8 cellular contexts compared by ENCODE assay signal in the genomic region with DNA sequence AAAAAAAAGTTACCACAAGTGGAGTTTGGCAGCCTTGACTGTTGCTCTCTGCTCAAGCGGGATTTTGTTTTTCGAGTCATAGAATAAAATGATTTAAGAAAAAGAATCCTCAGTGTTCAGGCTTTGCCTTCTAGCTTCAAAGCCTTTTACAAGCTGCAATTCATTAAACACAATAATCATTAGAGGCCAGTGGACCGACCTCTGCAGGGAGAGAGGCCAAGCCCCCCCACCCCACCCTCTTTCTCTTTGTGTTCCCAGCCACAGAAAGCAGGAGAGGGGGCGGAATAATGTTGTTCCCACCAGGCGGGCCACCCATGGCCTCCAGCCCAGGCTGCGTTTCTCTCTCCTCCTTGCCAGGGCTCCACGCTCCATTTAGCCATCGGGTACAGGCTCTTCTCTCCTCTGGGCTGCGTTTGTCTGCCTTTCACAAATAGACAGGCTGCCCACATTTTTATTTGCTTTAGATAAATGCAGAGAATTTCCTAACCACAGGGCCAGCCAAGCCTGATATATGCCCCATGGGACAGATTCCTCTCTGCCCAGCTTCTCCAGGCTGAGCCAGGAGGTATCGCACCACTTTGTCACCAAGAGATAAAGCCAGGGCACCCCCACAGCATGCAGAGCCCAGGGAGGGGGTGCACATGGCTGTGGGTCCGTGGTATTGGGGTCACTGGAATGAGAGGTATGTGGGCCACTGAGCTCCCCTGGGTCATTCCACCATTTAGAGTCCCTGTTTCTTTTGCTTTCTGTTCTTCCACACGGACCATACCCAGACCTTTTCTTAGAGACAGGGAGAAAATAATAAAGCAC.
DNase-seq lines count a peak whose midpoint lies in the region; ATAC-seq lines count a peak whose summit lies in the region.

No MANE protein-coding gene starts in this region.

- H3K4me3 Mint-ChIP-seq in activated CD4-positive, alpha-beta T cell treated with anti-CD3 and anti-CD28 coated beads, Interleukin-2, amount 10 ng/mL, durations not matched to agents 24 days and 14 days = no peak overlapping the region

- H3K27me3 Mint-ChIP-seq in activated CD4-positive, alpha-beta T cell treated with anti-CD3 and anti-CD28 coated beads, Interleukin-2, amount 10 ng/mL, durations not matched to agents 24 days and 14 days = peaks cover 22% of the 10 kb centered on the region

- H3K9me3 Mint-ChIP-seq in activated CD4-positive, alpha-beta T cell treated with anti-CD3 and anti-CD28 coated beads, Interleukin-2, amount 10 ng/mL, durations not matched to agents 24 days and 14 days = no peaks in the 10 kb centered on the region

- no peak for ATAC-seq in GM19397 (IDR thresholded peaks at IDR 0.05; ENCODE audit: unreplicated experiment)

- intact Hi-C loops in activated CD4-positive, alpha-beta T cell treated with anti-CD3 and anti-CD28 coated beads, Interleukin-2, amount 10 ng/mL, durations not matched to agents 24 days and 14 days (cut with micrococcal nuclease) = loop anchor here (10.0 kb wide), 1 partner anchor 250 kb away; no protein-coding TSS in a partner anchor

- peak overlapping the region; percentile 20 for H3K27ac ChIP-seq in substantia nigra (ENCODE audit: low read depth, low read length, poor library complexity, severe bottlenecking)

- H3K36me3 Mint-ChIP-seq in activated CD4-positive, alpha-beta T cell treated with anti-CD3 and anti-CD28 coated beads, Interleukin-2, amount 10 ng/mL, durations not matched to agents 24 days and 14 days (ENCODE audit: low read depth) = no peaks in the 10 kb centered on the region

- DNase-seq in HuH-7 (ENCODE audit: low spot score) (peak; percentile 36), amygdala (lab: John Stamatoyannopoulos, UW) (peak in 49 of 56 donors; percentile 5 to 84 (median 50)), inferior parietal cortex (ENCODE audit: extremely low spot score) (peak; percentile 64), substantia nigra (lab: John Stamatoyannopoulos, UW) (peak in 45 of 49 donors; percentile 2 to 79 (median 47)), SIG-M5 treated with dmso at 0.1 percent for 504 hours (lab: John Stamatoyannopoulos, UW; ENCODE audit: unreplicated experiment) (no peak)
- DNase-seq in stimulated activated CD4-positive, alpha-beta T cell treated with anti-CD3 and anti-CD28 coated beads, Interleukin-4, amount 100 ng/mL, for 24 hours = no peak
- no peak for DNase-seq in activated CD4-positive, alpha-beta T cell treated with anti-CD3 and anti-CD28 coated beads, Interleukin-2, amount 10 ng/mL, durations not matched to agents 24 days and 14 days

- no peak overlapping the region for H3K27ac Mint-ChIP-seq in activated CD4-positive, alpha-beta T cell treated with anti-CD3 and anti-CD28 coated beads, Interleukin-2, amount 10 ng/mL, durations not matched to agents 24 days and 14 days

- H3K4me1 Mint-ChIP-seq in activated CD4-positive, alpha-beta T cell treated with anti-CD3 and anti-CD28 coated beads, Interleukin-2, amount 10 ng/mL, durations not matched to agents 24 days and 14 days = no peaks in the 10 kb centered on the region

Comparison
In these comparisons a context has a peak if more than half of its experiments do, and no peak if none do; other contexts are left out.
1. DNase-seq: peak in HuH-7 (single experiment), amygdala (49 of 56), inferior parietal cortex (single experiment) and substantia nigra (45 of 49); none in SIG-M5 treated with dmso at 0.1 percent for 504 hours (single experiment), stimulated activated CD4-positive, alpha-beta T cell treated with anti-CD3 and anti-CD28 coated beads, Interleukin-4, amount 100 ng/mL, for 24 hours (single experiment) and activated CD4-positive, alpha-beta T cell treated with anti-CD3 and anti-CD28 coated beads, Interleukin-2, amount 10 ng/mL, durations not matched to agents 24 days and 14 days (single experiment).